ENCODE assay signal across 8 cellular contexts in the genomic region with DNA sequence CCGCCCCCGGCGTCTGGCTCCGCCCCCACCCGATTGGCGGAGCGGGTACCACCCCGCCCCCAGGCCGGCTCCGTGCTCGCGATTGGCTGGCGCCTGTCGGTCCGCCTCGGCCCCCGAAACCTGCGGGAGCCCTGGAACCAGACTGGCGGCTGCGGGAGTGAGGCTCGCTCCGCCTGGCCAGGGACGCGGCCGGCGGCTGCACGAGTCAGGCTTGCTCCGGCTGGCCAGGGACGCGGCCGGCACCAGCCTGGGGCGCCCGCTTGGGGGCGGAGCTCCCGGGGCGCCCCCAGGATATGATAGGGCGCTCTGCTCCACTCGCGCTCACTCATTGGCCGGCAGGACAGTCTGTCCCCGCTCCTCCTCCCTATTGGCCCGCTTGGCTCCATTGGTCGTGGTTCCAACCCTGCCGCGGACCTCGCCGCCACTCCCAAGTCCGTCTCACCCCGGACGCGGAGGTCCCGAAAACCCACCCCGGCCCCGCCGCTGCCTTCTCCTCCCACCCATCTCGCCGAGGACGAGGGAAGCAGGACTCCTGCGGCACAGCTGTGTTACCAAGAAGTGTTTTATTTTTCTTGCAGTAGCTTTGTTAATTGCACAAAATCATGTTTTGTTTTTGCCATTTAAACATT. TPM values are rescaled to one million over a fixed set of nuclear protein-coding genes. Genes with fewer than 3 reads are reported as not detected.
DNase-seq lines count a peak whose midpoint lies in the region; ATAC-seq and TF ChIP-seq lines count a peak whose summit lies in the region.

No MANE protein-coding gene starts in this region.

- H2AFZ ChIP-seq in mammary epithelial cell (ENCODE audit: low read depth, low read length), result peak overlapping the region; percentile 86

- in situ Hi-C loops in mammary epithelial cell (cut with MboI; ENCODE audit: low sequenced_read_pairs in 2 of 2), result no loop called here

- H3K9me3 ChIP-seq in A673 (ENCODE audit: low read depth, low read length, poor library complexity, severe bottlenecking), result no peaks in the 10 kb centered on the region
- H3K9me3 ChIP-seq in WERI-Rb-1 (ENCODE audit: severe bottlenecking), result no peaks in the 10 kb centered on the region
- no peaks in the 10 kb centered on the region for H3K9me3 ChIP-seq in mammary epithelial cell (replicated peaks; ENCODE audit: insufficient read depth, low read length)

- intact Hi-C loops in A673 (cut with micrococcal nuclease; ENCODE audit: unreplicated experiment), result no loop called here
- intact Hi-C loops in mammary epithelial cell (cut with micrococcal nuclease), result loop anchor here (1.0 to 2.0 kb wide), 3 partner anchors 35 to 154 kb away; a partner anchor contains a TSS

- peak; percentile 91 for ATAC-seq in GM18867 (IDR thresholded peaks at IDR 0.05; ENCODE audit: unreplicated experiment)
- ATAC-seq in HG03108 (IDR thresholded peaks at IDR 0.05; ENCODE audit: unreplicated experiment), result peak; percentile 91

- no peaks in the 10 kb centered on the region for H4K20me1 ChIP-seq in mammary epithelial cell (ENCODE audit: insufficient read depth, low read length)

- CTCF ChIA-PET in A673 (lab: Charles Lee) (interaction anchor here (0.6 kb wide), 1 partner anchor 108 kb away, joined by 3 read pairs; no protein-coding TSS in a partner anchor), mammary epithelial cell (lab: Charles Lee; ENCODE audit: low non-redundant PET) (no interaction called here)

- H3K27me3 ChIP-seq in A673 (replicated peaks; ENCODE audit: insufficient read depth, low read depth, low read length, poor library complexity), result no peaks in the 10 kb centered on the region
- H3K27me3 ChIP-seq in WERI-Rb-1 (ENCODE audit: insufficient read depth, low read depth, severe bottlenecking), result no peaks in the 10 kb centered on the region
- no peaks in the 10 kb centered on the region for H3K27me3 ChIP-seq in mammary epithelial cell (ENCODE audit: insufficient read depth, low read length)

- dilution Hi-C loops in mammary epithelial cell (cut with HindIII; ENCODE audit: low sequenced_read_pairs), result loop anchor here (10.0 kb wide), 1 partner anchor 78 kb away; no protein-coding TSS in a partner anchor

- peak overlapping the region; percentile 86 for H3K4me3 ChIP-seq in A673 (ENCODE audit: low read depth, low read length, poor library complexity, severe bottlenecking)
- peak overlapping the region; percentile 63 for H3K4me3 ChIP-seq in WERI-Rb-1 (ENCODE audit: low read depth, low read length)
- H3K4me3 ChIP-seq in mammary epithelial cell (replicated peaks in 1 of 3; ENCODE audit: insufficient read depth in 1 of 3, low read depth in 2 of 3, low read length in 3 of 3), result peak overlapping the region; percentile 73 to 80 (median 77)
- peak overlapping the region; percentile 78 to 95 (median 84) for H3K4me3 ChIP-seq in skin epidermis

- POLR2A ChIA-PET in A673 (lab: Charles Lee; ENCODE audit: low non-redundant PET), result no interaction called here

- H3K27ac ChIP-seq in A673 (ENCODE audit: low read depth, low read length, poor library complexity, severe bottlenecking) (peak overlapping the region; percentile 2), WERI-Rb-1 (peak overlapping the region; percentile 95), mammary epithelial cell (ENCODE audit: insufficient read depth, low read depth, low read length) (peak overlapping the region; percentile 53), skin epidermis (peak overlapping the region; percentile 45 to 93 (median 81))

- peak; percentile 92 for DNase-seq in A673 (ENCODE audit: low spot score)
- DNase-seq in NCI-H2171 (lab: John Stamatoyannopoulos, UW), result peak; percentile 83
- peak; percentile 95 for DNase-seq in WERI-Rb-1
- peak; percentile 90 for DNase-seq in mammary epithelial cell
- DNase-seq in iPS-NIHi11 (ENCODE audit: low spot score), result peak; percentile 100

- peak overlapping the region; percentile 98 for H3K4me2 ChIP-seq in mammary epithelial cell (ENCODE audit: insufficient read depth, low read depth, low read length)

- H3K36me3 ChIP-seq in A673 (ENCODE audit: insufficient read depth, low read length, poor library complexity, severe bottlenecking) (peaks cover 17% of the 10 kb centered on the region), WERI-Rb-1 (peaks cover 72% of the 10 kb centered on the region), mammary epithelial cell (ENCODE audit: insufficient read depth, low read length) (peaks cover 7% of the 10 kb centered on the region)

- H3K9ac ChIP-seq in mammary epithelial cell (ENCODE audit: insufficient read depth, low read length), result no peak overlapping the region

- WGBS in mammary epithelial cell (ENCODE audit: low coverage, missing lambda C conversion rate), result 7% methylated on average over 13 of the region's 59 CpGs

- TF ChIP-seq CTCF in A673 (conservative IDR thresholded peaks at IDR 0.05; ENCODE audit: low read depth, low read length), result no peak
- TF ChIP-seq CTCF in WERI-Rb-1 (IDR thresholded peaks at IDR 0.05; ENCODE audit: low read depth, low read length), result no peak
- no peak for TF ChIP-seq CTCF in mammary epithelial cell (conservative IDR thresholded peaks at IDR 0.05 in 1 of 2, IDR thresholded peaks at IDR 0.05 in 1 of 2; ENCODE audit: extremely low read depth in 1 of 2, insufficient read depth in 1 of 2, low read depth in 1 of 2, low read length in 2 of 2)

- BruUV-seq in A673 (replicated peaks; lab: Mats Ljungman, UMichigan), result no TSS peak
- BruUV-seq in mammary epithelial cell (replicated peaks; lab: Mats Ljungman, UMichigan), result no TSS peak

- no peaks in the 10 kb centered on the region for H3K79me2 ChIP-seq in mammary epithelial cell (ENCODE audit: insufficient read depth, low read length)

- H3K4me1 ChIP-seq in A673 (ENCODE audit: insufficient read depth, low read length, poor library complexity, severe bottlenecking) (peaks cover 3% of the 10 kb centered on the region), mammary epithelial cell (ENCODE audit: insufficient read depth, low read length) (peaks cover 26% of the 10 kb centered on the region)

RNA-seq across cellular contexts. Expression of a gene that starts 0.3 kb away (rescaled TPM):
- total RNA-seq in A673 (2021), result 2.9 and 3.3 TPM in 2 replicates
- total RNA-seq in mammary epithelial cell, result 10 to 100 TPM; 27.0 to 33.8 TPM
- polyA plus RNA-seq in mammary epithelial cell, result 24.5 TPM
- polyA minus RNA-seq in mammary epithelial cell, result 17.8 TPM

RNA-seq across cellular contexts. Expression of a gene that starts 7.6 kb away (rescaled TPM):
- total RNA-seq in A673 (2021) (not detected in 2 replicates), mammary epithelial cell (1 to 10 TPM in 1 of 2 donors, not detected in 1; 1.0 TPM)
- polyA plus RNA-seq in mammary epithelial cell, result 3.4 TPM
- not detected for polyA minus RNA-seq in mammary epithelial cell

RNA-seq across cellular contexts. Expression of a gene that starts 14.6 kb away (rescaled TPM):
- total RNA-seq in A673 (2021) (not detected in 2 replicates), mammary epithelial cell (not detected)
- not detected for polyA plus RNA-seq in mammary epithelial cell
- polyA minus RNA-seq in mammary epithelial cell, result not detected

RNA-seq across cellular contexts. Expression of a gene that starts 35.8 kb away (rescaled TPM):
- total RNA-seq in A673 (2021), result 16.8 and 19.1 TPM in 2 replicates
- 10 to 100 TPM; 13.0 to 14.2 TPM for total RNA-seq in mammary epithelial cell
- 4.0 TPM for polyA plus RNA-seq in mammary epithelial cell
- polyA minus RNA-seq in mammary epithelial cell, result 7.9 TPM

RNA-seq across cellular contexts. Expression of a gene that starts 44.3 kb away (rescaled TPM):
- 121 and 128 TPM in 2 replicates for total RNA-seq in A673 (2021)
- 10 to 100 TPM; 38.0 to 67.7 TPM for total RNA-seq in mammary epithelial cell
- polyA plus RNA-seq in mammary epithelial cell, result 31.3 TPM
- polyA minus RNA-seq in mammary epithelial cell, result 58.2 TPM

Comparison
In these comparisons a context has a peak if more than half of its experiments do, and no peak if none do; other contexts are left out.
1. Peak in every context shown above with its lines: DNase-seq, ATAC-seq, H3K4me3 ChIP-seq and H3K27ac ChIP-seq.
2. H3K27ac ChIP-seq: peak in every context shown above with its lines; median percentile 95 in WERI-Rb-1; 81 in skin epidermis; 53 in mammary epithelial cell; 2 in A673.